ENCODE assay signal across 34 cellular contexts in genomic region chr3:168990621-168991020, GRCh38.
"Had no signal": no experiment of that assay in that cellular context is flagged by ENCODE, and none has a peak within 500 bp of the region (broad histone marks: within the 10 kb centered on the region; RNA-seq: fewer than 3 reads in every experiment).

No MANE protein-coding gene starts in this region.

- H3K27me3 Mint-ChIP-seq: activated CD4-positive, alpha-beta memory T cell treated with anti-CD3 and anti-CD28 coated beads, Interleukin-2, amount 10 ng/mL, durations not matched to agents 7 days and 5 days; activated CD4-positive, alpha-beta T cell treated with anti-CD3 and anti-CD28 coated beads for 36 hours; activated CD4-positive, alpha-beta T cell treated with anti-CD3 and anti-CD28 coated beads, Interleukin-2, amount 10 ng/mL, durations not matched to agents 7 days and 5 days; activated CD8-positive, alpha-beta memory T cell treated with anti-CD3 and anti-CD28 coated beads, Interleukin-2, amount 10 ng/mL, durations not matched to agents 7 days and 5 days; activated naive CD4-positive, alpha-beta T cell treated with anti-CD3 and anti-CD28 coated beads, Interleukin-2, amount 10 ng/mL, durations not matched to agents 7 days and 5 days; activated naive CD4-positive, alpha-beta T cell treated with anti-CD3 and anti-CD28 coated beads, Interleukin-2, amount 50 U/mL, for 24 hours; activated naive CD8-positive, alpha-beta T cell; activated naive CD8-positive, alpha-beta T cell treated with anti-CD3 and anti-CD28 coated beads, Interleukin-2, amount 10 ng/mL, durations not matched to agents 7 days and 5 days; activated naive CD8-positive, alpha-beta T cell treated with anti-CD3 and anti-CD28 coated beads, Interleukin-2, amount 50 U/mL, for 24 hours; activated T-cell treated with anti-CD3 and anti-CD28 coated beads, Interleukin-2, amount 50 U/mL, for 24 hours; T-cell; T-helper 17 cell had no signal

- H3K4me1 ChIP-seq: ascending aorta, breast epithelium had no signal

- H3K27ac ChIP-seq: ascending aorta, brain microvascular endothelial cell, breast epithelium, WERI-Rb-1 had no signal

- H3K4me3 ChIP-seq: ascending aorta, breast epithelium had no signal

- H3K36me3 ChIP-seq: ascending aorta, brain microvascular endothelial cell, breast epithelium, WERI-Rb-1 had no signal

- H3K9me3 ChIP-seq: ascending aorta, breast epithelium had no signal

- H3K9me3 Mint-ChIP-seq: activated CD4-positive, alpha-beta T cell treated with anti-CD3 and anti-CD28 coated beads, Interleukin-2, amount 10 ng/mL, durations not matched to agents 7 days and 5 days; activated naive CD4-positive, alpha-beta T cell treated with anti-CD3 and anti-CD28 coated beads, Interleukin-2, amount 10 ng/mL, durations not matched to agents 7 days and 5 days; activated naive CD4-positive, alpha-beta T cell treated with anti-CD3 and anti-CD28 coated beads, Interleukin-2, amount 50 U/mL, for 24 hours; activated naive CD8-positive, alpha-beta T cell treated with anti-CD3 and anti-CD28 coated beads, Interleukin-2, amount 10 ng/mL, durations not matched to agents 7 days and 5 days; activated naive CD8-positive, alpha-beta T cell treated with anti-CD3 and anti-CD28 coated beads, Interleukin-2, amount 50 U/mL, for 24 hours; activated T-cell treated with anti-CD3 and anti-CD28 coated beads, Interleukin-2, amount 50 U/mL, for 24 hours; activated T-helper 2 cell treated with anti-CD3 and anti-CD28 coated beads, Interferon-gamma antibody, Interleukin-2, Interleukin-4, amounts not matched to agents 10 μg/mL and 5 μg/mL and 100 μg/mL, durations not matched to agents 14 hours and 24 hours and 36 hours; WTC11 had no signal

- H3K27me3 ChIP-seq: ascending aorta, brain microvascular endothelial cell, breast epithelium had no signal

- H3K27ac Mint-ChIP-seq: activated CD4-positive, alpha-beta memory T cell treated with anti-CD3 and anti-CD28 coated beads, Interleukin-2, amount 10 ng/mL, durations not matched to agents 7 days and 5 days; activated CD4-positive, alpha-beta T cell treated with anti-CD3 and anti-CD28 coated beads for 36 hours; activated CD4-positive, alpha-beta T cell treated with anti-CD3 and anti-CD28 coated beads, Interleukin-2, amount 10 ng/mL, durations not matched to agents 7 days and 5 days; activated CD8-positive, alpha-beta memory T cell treated with anti-CD3 and anti-CD28 coated beads, Interleukin-2, amount 10 ng/mL, durations not matched to agents 7 days and 5 days; activated CD8-positive, alpha-beta T cell treated with anti-CD3 and anti-CD28 coated beads, Interleukin-2, amount 10 ng/mL, durations not matched to agents 7 days and 5 days; activated naive CD4-positive, alpha-beta T cell treated with anti-CD3 and anti-CD28 coated beads, Interleukin-2, amount 10 ng/mL, durations not matched to agents 7 days and 5 days; activated naive CD4-positive, alpha-beta T cell treated with anti-CD3 and anti-CD28 coated beads, Interleukin-2, amount 50 U/mL, for 24 hours; activated naive CD8-positive, alpha-beta T cell; activated naive CD8-positive, alpha-beta T cell treated with anti-CD3 and anti-CD28 coated beads, Interleukin-2, amount 10 ng/mL, durations not matched to agents 7 days and 5 days; activated naive CD8-positive, alpha-beta T cell treated with anti-CD3 and anti-CD28 coated beads, Interleukin-2, amount 50 U/mL, for 24 hours; activated T-cell treated with anti-CD3 and anti-CD28 coated beads, Interleukin-2, amount 50 U/mL, for 24 hours; activated T-helper 2 cell treated with anti-CD3 and anti-CD28 coated beads, Interferon-gamma antibody, Interleukin-2, Interleukin-4, amounts not matched to agents 10 μg/mL and 5 μg/mL and 100 μg/mL, durations not matched to agents 14 hours and 24 hours and 36 hours; T-cell; T-helper 17 cell; WTC11 had no signal

- DNase-seq: activated CD4-positive, alpha-beta memory T cell treated with anti-CD3 and anti-CD28 coated beads, Interleukin-2, amount 10 ng/mL, durations not matched to agents 7 days and 5 days; activated CD4-positive, alpha-beta T cell treated with anti-CD3 and anti-CD28 coated beads for 1 hour; activated CD4-positive, alpha-beta T cell treated with anti-CD3 and anti-CD28 coated beads for 36 hours; activated CD4-positive, alpha-beta T cell treated with anti-CD3 and anti-CD28 coated beads for 48 hours; activated CD4-positive, alpha-beta T cell treated with anti-CD3 and anti-CD28 coated beads, Interleukin-2, amount 10 ng/mL, durations not matched to agents 7 days and 5 days; activated CD4-positive, alpha-beta T cell treated with anti-CD3 and anti-CD28 coated beads, Interleukin-2, amount 50 U/mL, for 48 hours; activated CD4-positive, CD25-positive, alpha-beta regulatory T cell; activated CD8-positive, alpha-beta memory T cell treated with anti-CD3 and anti-CD28 coated beads for 24 hours; activated CD8-positive, alpha-beta memory T cell treated with anti-CD3 and anti-CD28 coated beads, Interleukin-2, amount 10 ng/mL, durations not matched to agents 7 days and 5 days; activated CD8-positive, alpha-beta memory T cell treated with anti-CD3 and anti-CD28 coated beads, Interleukin-2, amount 50 U/mL, for 48 hours; activated CD8-positive, alpha-beta T cell treated with anti-CD3 and anti-CD28 coated beads, Interleukin-2, amount 10 ng/mL, durations not matched to agents 7 days and 5 days; activated effector memory CD4-positive, alpha-beta T cell treated with Interleukin-2 at 50 U/mL for 16 hours; activated gamma-delta T cell; activated naive CD4-positive, alpha-beta T cell treated with anti-CD3 and anti-CD28 coated beads, Interleukin-2, amount 10 ng/mL, durations not matched to agents 7 days and 5 days; activated naive CD4-positive, alpha-beta T cell treated with Interleukin-2 at 50 U/mL for 16 hours; activated naive CD8-positive, alpha-beta T cell treated with anti-CD3 and anti-CD28 coated beads, Interleukin-2, amount 10 ng/mL, durations not matched to agents 7 days and 5 days; activated naive CD8-positive, alpha-beta T cell treated with anti-CD3 and anti-CD28 coated beads, Interleukin-2, amount 50 U/mL, for 24 hours; activated T-cell treated with anti-CD3 and anti-CD28 coated beads, Interleukin-2, amount 50 U/mL, for 24 hours; activated T-cell treated with anti-CD3 and anti-CD28 coated beads, Interleukin-2, amount 50 U/mL, for 48 hours; amygdala; anterior cingulate cortex; brain microvascular endothelial cell; central memory CD4-positive, alpha-beta T cell; T-cell; T-helper 17 cell; T-helper 9 cell; WERI-Rb-1 had no signal

- H3K4me1 Mint-ChIP-seq: activated CD4-positive, alpha-beta memory T cell treated with anti-CD3 and anti-CD28 coated beads, Interleukin-2, amount 10 ng/mL, durations not matched to agents 7 days and 5 days; activated CD4-positive, alpha-beta T cell treated with anti-CD3 and anti-CD28 coated beads for 36 hours; activated CD4-positive, alpha-beta T cell treated with anti-CD3 and anti-CD28 coated beads, Interleukin-2, amount 10 ng/mL, durations not matched to agents 7 days and 5 days; activated CD8-positive, alpha-beta memory T cell treated with anti-CD3 and anti-CD28 coated beads, Interleukin-2, amount 10 ng/mL, durations not matched to agents 7 days and 5 days; activated naive CD4-positive, alpha-beta T cell treated with anti-CD3 and anti-CD28 coated beads, Interleukin-2, amount 10 ng/mL, durations not matched to agents 7 days and 5 days; activated naive CD4-positive, alpha-beta T cell treated with anti-CD3 and anti-CD28 coated beads, Interleukin-2, amount 50 U/mL, for 24 hours; activated naive CD8-positive, alpha-beta T cell treated with anti-CD3 and anti-CD28 coated beads, Interleukin-2, amount 10 ng/mL, durations not matched to agents 7 days and 5 days; activated naive CD8-positive, alpha-beta T cell treated with anti-CD3 and anti-CD28 coated beads, Interleukin-2, amount 50 U/mL, for 24 hours; T-cell; T-helper 17 cell had no signal

- H3K36me3 Mint-ChIP-seq: activated CD8-positive, alpha-beta memory T cell treated with anti-CD3 and anti-CD28 coated beads, Interleukin-2, amount 10 ng/mL, durations not matched to agents 7 days and 5 days; activated naive CD4-positive, alpha-beta T cell treated with anti-CD3 and anti-CD28 coated beads, Interleukin-2, amount 10 ng/mL, durations not matched to agents 7 days and 5 days; activated naive CD4-positive, alpha-beta T cell treated with anti-CD3 and anti-CD28 coated beads, Interleukin-2, amount 50 U/mL, for 24 hours; activated naive CD8-positive, alpha-beta T cell; activated naive CD8-positive, alpha-beta T cell treated with anti-CD3 and anti-CD28 coated beads, Interleukin-2, amount 10 ng/mL, durations not matched to agents 7 days and 5 days; T-cell; WTC11 had no signal

- ATAC-seq: activated CD4-positive, alpha-beta T cell treated with anti-CD3 and anti-CD28 coated beads for 36 hours; activated CD4-positive, CD25-positive, alpha-beta regulatory T cell treated with anti-CD3 and anti-CD28 coated beads, Interleukin-2, amount 50 U/mL, for 24 hours; activated CD8-positive, alpha-beta memory T cell treated with anti-CD3 and anti-CD28 coated beads, Interleukin-2, amount 10 ng/mL, durations not matched to agents 7 days and 5 days; activated CD8-positive, alpha-beta T cell treated with anti-CD3 and anti-CD28 coated beads, Interleukin-2, amount 10 ng/mL, durations not matched to agents 7 days and 5 days; activated naive CD8-positive, alpha-beta T cell treated with anti-CD3 and anti-CD28 coated beads, Interleukin-2, amount 50 U/mL, for 24 hours; T-cell; T-helper 17 cell; WTC11 had no signal

- H3K4me3 Mint-ChIP-seq: activated CD4-positive, alpha-beta memory T cell treated with anti-CD3 and anti-CD28 coated beads, Interleukin-2, amount 10 ng/mL, durations not matched to agents 7 days and 5 days; activated CD4-positive, alpha-beta T cell treated with anti-CD3 and anti-CD28 coated beads for 36 hours; activated CD4-positive, alpha-beta T cell treated with anti-CD3 and anti-CD28 coated beads, Interleukin-2, amount 10 ng/mL, durations not matched to agents 7 days and 5 days; activated CD8-positive, alpha-beta memory T cell treated with anti-CD3 and anti-CD28 coated beads, Interleukin-2, amount 10 ng/mL, durations not matched to agents 7 days and 5 days; activated CD8-positive, alpha-beta T cell treated with anti-CD3 and anti-CD28 coated beads, Interleukin-2, amount 10 ng/mL, durations not matched to agents 7 days and 5 days; activated naive CD4-positive, alpha-beta T cell treated with anti-CD3 and anti-CD28 coated beads, Interleukin-2, amount 10 ng/mL, durations not matched to agents 7 days and 5 days; activated naive CD4-positive, alpha-beta T cell treated with anti-CD3 and anti-CD28 coated beads, Interleukin-2, amount 50 U/mL, for 24 hours; activated naive CD8-positive, alpha-beta T cell; activated naive CD8-positive, alpha-beta T cell treated with anti-CD3 and anti-CD28 coated beads, Interleukin-2, amount 10 ng/mL, durations not matched to agents 7 days and 5 days; activated naive CD8-positive, alpha-beta T cell treated with anti-CD3 and anti-CD28 coated beads, Interleukin-2, amount 50 U/mL, for 24 hours; activated T-cell treated with anti-CD3 and anti-CD28 coated beads, Interleukin-2, amount 50 U/mL, for 24 hours; T-cell; T-helper 17 cell; WTC11 had no signal
